In the genomic region with DNA sequence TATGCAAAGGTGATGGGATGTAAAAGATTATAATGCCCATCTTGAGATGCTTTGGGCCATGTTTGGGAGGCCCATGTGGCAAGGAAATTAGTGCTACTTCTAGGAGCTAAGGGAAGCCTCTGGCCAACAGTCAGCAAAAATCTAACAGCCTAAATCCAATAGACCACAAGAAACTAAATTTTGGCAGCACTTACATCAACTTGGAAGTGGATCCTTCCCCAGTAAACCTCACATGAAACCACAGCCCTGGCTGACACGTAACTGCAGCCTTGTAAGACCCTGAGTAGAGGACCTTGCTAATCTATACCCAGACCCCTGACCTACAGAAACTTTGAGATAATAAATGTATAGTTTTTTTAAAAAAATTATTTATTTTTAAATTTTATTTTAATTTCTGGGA, we compare ENCODE assay signal across 15 cellular contexts. TPM values are rescaled to one million over a fixed set of nuclear protein-coding genes. Genes with fewer than 3 reads are reported as not detected.
DNase-seq lines count a peak whose midpoint lies in the region; ATAC-seq and TF ChIP-seq lines count a peak whose summit lies in the region.
"Had no signal": no experiment of that assay in that cellular context is flagged by ENCODE, and none has a peak within 500 bp of the region (broad histone marks: within the 10 kb centered on the region; RNA-seq: fewer than 3 reads in every experiment).

No MANE protein-coding gene starts in this region.

- ATAC-seq in HG03469 (IDR thresholded peaks at IDR 0.05; ENCODE audit: unreplicated experiment), result no peak

- H3K27me3 Mint-ChIP-seq in activated CD4-positive, alpha-beta memory T cell treated with anti-CD3 and anti-CD28 coated beads for 36 hours, result peaks cover 2% of the 10 kb centered on the region
- H3K27me3 Mint-ChIP-seq: CD4-positive, alpha-beta memory T cell had no signal

- CTCF ChIA-PET in activated CD4-positive, alpha-beta memory T cell treated with anti-CD3 and anti-CD28 coated beads for 36 hours (lab: Charles Lee), result no interaction called here

- DNase-seq in M059J (ENCODE audit: low read depth) (peak; percentile 64), astrocyte of the cerebellum (ENCODE audit: low read depth) (peak; percentile 83), fibroblast of the aortic adventitia (ENCODE audit: low read depth) (peak; percentile 43), SK-N-DZ (ENCODE audit: low spot score) (no peak), OCI-M1 (lab: John Stamatoyannopoulos, UW) (no peak)
- DNase-seq in activated CD4-positive, alpha-beta memory T cell treated with anti-CD3 and anti-CD28 coated beads for 36 hours, result no peak
- DNase-seq: BE2C; CD4-positive, alpha-beta memory T cell; COR-L47; DMS153; DMS79 treated with DMSO at 0.1 percent for 48 hours; GF-D8; HCEC 1CT; HFFc6 had no signal

- in situ Hi-C loops in astrocyte of the cerebellum (cut with HindIII; ENCODE audit: low sequenced_read_pairs), result no loop called here

- peaks cover 5% of the 10 kb centered on the region for H3K9me3 Mint-ChIP-seq in activated CD4-positive, alpha-beta memory T cell treated with anti-CD3 and anti-CD28 coated beads for 36 hours

- intact Hi-C loops in activated CD4-positive, alpha-beta memory T cell treated with anti-CD3 and anti-CD28 coated beads for 36 hours (cut with micrococcal nuclease), result no loop called here

- POLR2A ChIA-PET in activated CD4-positive, alpha-beta memory T cell treated with anti-CD3 and anti-CD28 coated beads for 36 hours (lab: Charles Lee), result no interaction called here

- H3K36me3 Mint-ChIP-seq in activated CD4-positive, alpha-beta memory T cell treated with anti-CD3 and anti-CD28 coated beads for 36 hours, result no peaks in the 10 kb centered on the region

- H3K4me3 ChIP-seq in astrocyte of the cerebellum (ENCODE audit: low read depth, low read length), result no peak overlapping the region
- H3K4me3 ChIP-seq in fibroblast of the aortic adventitia (ENCODE audit: low read depth, low read length), result no peak overlapping the region

- H3K4me1 Mint-ChIP-seq in activated CD4-positive, alpha-beta memory T cell treated with anti-CD3 and anti-CD28 coated beads for 36 hours (ENCODE audit: low read depth), result no peaks in the 10 kb centered on the region
- H3K4me1 Mint-ChIP-seq: CD4-positive, alpha-beta memory T cell had no signal

- no peak overlapping the region for H3K27ac Mint-ChIP-seq in activated CD4-positive, alpha-beta memory T cell treated with anti-CD3 and anti-CD28 coated beads for 36 hours
- H3K27ac Mint-ChIP-seq: CD4-positive, alpha-beta memory T cell; HFFc6 had no signal

- no peak for TF ChIP-seq CTCF in astrocyte of the cerebellum (IDR thresholded peaks at IDR 0.05; ENCODE audit: low read depth, low read length, missing control alignments)
- no peak for TF ChIP-seq CTCF in fibroblast of the aortic adventitia (IDR thresholded peaks at IDR 0.05; ENCODE audit: insufficient read depth, low read length)

- no peak overlapping the region for H3K4me3 Mint-ChIP-seq in activated CD4-positive, alpha-beta memory T cell treated with anti-CD3 and anti-CD28 coated beads for 36 hours
- H3K4me3 Mint-ChIP-seq: CD4-positive, alpha-beta memory T cell; HFFc6 had no signal

RNA-seq across cellular contexts. Expression of a gene that starts 13.1 kb away (rescaled TPM):
- total RNA-seq in M059J (2014; rRNA removed; shearing (Covaris generic)), result 2.4 and 4.6 TPM in 2 replicates
- total RNA-seq in fibroblast of the aortic adventitia (ENCODE audit: low replicate concordance), result 1.3 and 1.6 TPM in 2 replicates
- polyA plus RNA-seq in SK-N-DZ (2014; cell fraction: cytosol; rRNA removed), result 29.9 and 36.7 TPM in 2 replicates
- polyA plus RNA-seq in SK-N-DZ (2014; cell fraction: nucleus; rRNA removed), result 22.4 and 32.0 TPM in 2 replicates
- total RNA-seq in activated CD4-positive, alpha-beta memory T cell treated with anti-CD3 and anti-CD28 coated beads for 36 hours, result 1 to 10 TPM; 7.5 to 8.6 TPM

Comparison
In these comparisons a context has a peak if more than half of its experiments do, and no peak if none do; other contexts are left out.
1. DNase-seq: peak in M059J (single experiment), astrocyte of the cerebellum (single experiment) and fibroblast of the aortic adventitia (single experiment); none in SK-N-DZ (single experiment), activated CD4-positive, alpha-beta memory T cell treated with anti-CD3 and anti-CD28 coated beads for 36 hours (single experiment) and OCI-M1 (single experiment).